Comparison of ENCODE assay signal across 8 cellular contexts in genomic region chr2:97662386-97662894, GRCh38. TPM values are rescaled to one million over a fixed set of nuclear protein-coding genes. Genes with fewer than 3 reads are reported as not detected.
DNase-seq lines count a peak whose midpoint lies in the region; ATAC-seq and TF ChIP-seq lines count a peak whose summit lies in the region.

No MANE protein-coding gene starts in this region.

- peak; percentile 14 for TF ChIP-seq CTCF in choroid plexus epithelial cell (conservative IDR thresholded peaks at IDR 0.05; ENCODE audit: low read depth, low read length)
- no peak for TF ChIP-seq CTCF in GM13976 (IDR thresholded peaks at IDR 0.05; ENCODE audit: borderline replicate concordance, control extremely low read depth, extremely low read depth, insufficient read depth, missing control alignments)

- peak overlapping the region; percentile 93 to 99 (median 96) for H3K27ac Mint-ChIP-seq in IgD-negative memory B cell
- peak overlapping the region; percentile 88 to 99 (median 96) for H3K27ac Mint-ChIP-seq in naive thymus-derived CD8-positive, alpha-beta T cell

- DNase-seq in choroid plexus epithelial cell (ENCODE audit: low read depth) (no peak), NCI-H345 treated with DMSO at 0.1 percent for 48 hours (lab: John Stamatoyannopoulos, UW; ENCODE audit: unreplicated experiment) (no peak), GM13976 (ENCODE audit: low spot score) (no peak)
- DNase-seq in naive thymus-derived CD8-positive, alpha-beta T cell: no peak

- H3K4me1 ChIP-seq in BLaER1 treated with 17β-estradiol and CSF1 and Interleukin-3, amounts not matched to agents 10 nM and 100 nM: peaks cover 30 to 43% (median 37%) of the 10 kb centered on the region in 10 experiments

- H4K20me1 ChIP-seq in BLaER1 treated with 17β-estradiol and CSF1 and Interleukin-3, amounts not matched to agents 10 nM and 100 nM: peaks cover 0 to 48% (median 26%) of the 10 kb centered on the region in 11 experiments; a peak in 14 of 22 replicates

- no peaks in the 10 kb centered on the region for H3K27me3 ChIP-seq in BLaER1 treated with 17β-estradiol and CSF1 and Interleukin-3, amounts not matched to agents 10 nM and 100 nM

- H3K4me1 Mint-ChIP-seq in IgD-negative memory B cell: peaks cover 19 to 22% (median 21%) of the 10 kb centered on the region in 3 donors
- H3K4me1 Mint-ChIP-seq in naive thymus-derived CD8-positive, alpha-beta T cell: peaks cover 22 to 42% (median 32%) of the 10 kb centered on the region in 4 donors

- H3K36me3 ChIP-seq in BLaER1 treated with 17β-estradiol and CSF1 and Interleukin-3, amounts not matched to agents 10 nM and 100 nM: peaks cover 23 to 45% (median 37%) of the 10 kb centered on the region in 11 experiments

- no peaks in the 10 kb centered on the region for H3K9me3 Mint-ChIP-seq in IgD-negative memory B cell
- no peaks in the 10 kb centered on the region for H3K9me3 Mint-ChIP-seq in naive thymus-derived CD8-positive, alpha-beta T cell

- POLR2A ChIA-PET in naive thymus-derived CD8-positive, alpha-beta T cell (lab: Charles Lee): interaction anchor here (0.9 to 8.6 kb wide), 6 partner anchors 11 to 802 kb away, joined by 3 to 170 read pairs (median 7); partner anchors contain the start of genes COX5B and ZAP70

- no peaks in the 10 kb centered on the region for H3K27me3 Mint-ChIP-seq in IgD-negative memory B cell
- no peaks in the 10 kb centered on the region for H3K27me3 Mint-ChIP-seq in naive thymus-derived CD8-positive, alpha-beta T cell

- no peaks in the 10 kb centered on the region for H3K36me3 Mint-ChIP-seq in IgD-negative memory B cell
- H3K36me3 Mint-ChIP-seq in naive thymus-derived CD8-positive, alpha-beta T cell: peaks cover 0 to 25% (median 0%) of the 10 kb centered on the region in 3 donors

- peak overlapping the region; percentile 91 to 98 (median 94) for H3K9ac ChIP-seq in BLaER1 treated with 17β-estradiol and CSF1 and Interleukin-3, amounts not matched to agents 10 nM and 100 nM

- in situ Hi-C loops in GM13976 (cut with MboI; ENCODE audit: low sequenced_read_pairs, unreplicated experiment): no loop called here

- no peaks in the 10 kb centered on the region for H3K9me3 ChIP-seq in BLaER1 treated with 17β-estradiol and CSF1 and Interleukin-3, amounts not matched to agents 10 nM and 100 nM (replicated peaks in 1 of 11)

- peak overlapping the region; percentile 94 to 100 (median 96) for H3K4me3 Mint-ChIP-seq in IgD-negative memory B cell
- H3K4me3 Mint-ChIP-seq in naive thymus-derived CD8-positive, alpha-beta T cell: peak overlapping the region; percentile 90 to 98 (median 96)

- peak overlapping the region in 10 of 11 experiments; percentile 93 to 96 (median 94); a peak in 21 of 22 replicates for H3K27ac ChIP-seq in BLaER1 treated with 17β-estradiol and CSF1 and Interleukin-3, amounts not matched to agents 10 nM and 100 nM

- H3K4me2 ChIP-seq in BLaER1 treated with 17β-estradiol and CSF1 and Interleukin-3, amounts not matched to agents 10 nM and 100 nM: peak overlapping the region; percentile 90 to 99 (median 97)

- peak overlapping the region; percentile 77 to 95 (median 88) for H3K4me3 ChIP-seq in BLaER1 treated with 17β-estradiol and CSF1 and Interleukin-3, amounts not matched to agents 10 nM and 100 nM
- H3K4me3 ChIP-seq in choroid plexus epithelial cell (ENCODE audit: low read depth, low read length): peak overlapping the region; percentile 75

- ATAC-seq in naive thymus-derived CD8-positive, alpha-beta T cell: no peak
- ATAC-seq in HG02884 (IDR thresholded peaks at IDR 0.05; ENCODE audit: unreplicated experiment): no peak
- no peak for ATAC-seq in GM21423 (IDR thresholded peaks at IDR 0.05; ENCODE audit: unreplicated experiment)

RNA-seq across cellular contexts. Expression of gene ACTR1B, which starts 1.4 kb away (rescaled TPM):
- 11.3 TPM for polyA plus RNA-seq in IgD-negative memory B cell
- total RNA-seq in naive thymus-derived CD8-positive, alpha-beta T cell: 10 to 100 TPM; 94.0 to 97.8 TPM
- 10 to 100 TPM; 11.7 to 17.9 (median 13.0) TPM for polyA plus RNA-seq in naive thymus-derived CD8-positive, alpha-beta T cell

RNA-seq across cellular contexts. Expression of gene C2orf92, which starts 7.1 kb away (rescaled TPM):
- 1.4 TPM for polyA plus RNA-seq in IgD-negative memory B cell
- 10 to 100 TPM; 18.2 to 21.2 TPM for total RNA-seq in naive thymus-derived CD8-positive, alpha-beta T cell
- polyA plus RNA-seq in naive thymus-derived CD8-positive, alpha-beta T cell: 1 to 10 TPM in 1 of 3 donors, under 1 TPM in 2; 0.35 to 1.5 (median 0.68) TPM

RNA-seq across cellular contexts. Expression of gene COX5B, which starts 16.6 kb away (rescaled TPM):
- 373 TPM for polyA plus RNA-seq in IgD-negative memory B cell
- 100 to 1,000 TPM; 119 to 125 TPM for total RNA-seq in naive thymus-derived CD8-positive, alpha-beta T cell
- polyA plus RNA-seq in naive thymus-derived CD8-positive, alpha-beta T cell: 100 to 1,000 TPM; 321 to 373 (median 350) TPM

RNA-seq across cellular contexts. Expression of gene ZAP70, which starts 50.9 kb away (rescaled TPM):
- polyA plus RNA-seq in IgD-negative memory B cell: 4.6 TPM
- total RNA-seq in naive thymus-derived CD8-positive, alpha-beta T cell: 100 to 1,000 TPM; 490 to 503 TPM
- 100 to 1,000 TPM; 131 to 168 (median 149) TPM for polyA plus RNA-seq in naive thymus-derived CD8-positive, alpha-beta T cell
